Comparison of ENCODE assay signal across 33 cellular contexts in the genomic region with DNA sequence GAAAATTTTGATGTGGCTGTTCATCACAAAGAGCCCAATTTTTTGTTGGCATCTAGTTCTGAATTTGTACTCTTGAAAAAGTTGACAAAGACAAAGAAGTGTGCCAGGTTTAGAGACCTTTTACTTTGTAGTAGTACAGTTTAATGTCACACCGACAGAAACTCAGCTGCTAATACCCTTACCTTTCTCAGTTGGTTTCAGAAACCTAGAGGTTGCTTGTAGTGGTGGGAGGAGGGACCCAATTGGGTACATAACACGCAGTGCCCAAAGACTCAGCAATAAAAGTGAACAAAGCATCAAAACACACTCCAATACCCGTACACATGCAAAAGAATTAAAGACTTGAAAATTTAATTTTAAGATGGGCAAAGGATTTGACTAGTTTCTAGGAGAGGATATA.
"Had no signal": no experiment of that assay in that cellular context is flagged by ENCODE, and none has a peak within 500 bp of the region (broad histone marks: within the 10 kb centered on the region; RNA-seq: fewer than 3 reads in every experiment).

No MANE protein-coding gene starts in this region.

- H3K4me3 ChIP-seq: adrenal gland, body of pancreas, breast epithelium had no signal

- H3K27me3 ChIP-seq: adrenal gland, body of pancreas, brain microvascular endothelial cell, breast epithelium had no signal

- H3K9me3 Mint-ChIP-seq: activated T-cell treated with anti-CD3 and anti-CD28 coated beads, Interleukin-2, amount 50 U/mL, for 72 hours; activated T-helper 17 cell treated with anti-CD3 and anti-CD28 coated beads, Interleukin-2, amount 50 U/mL, for 72 hours had no signal

- H3K9me3 ChIP-seq: adrenal gland, body of pancreas, breast epithelium had no signal

- H3K4me1 Mint-ChIP-seq: activated B cell treated with CpG ODN at 0.5 μM for 24 hours; activated CD4-positive, alpha-beta T cell treated with anti-CD3 and anti-CD28 coated beads, Interleukin-2, amount 10 ng/mL, durations not matched to agents 24 days and 14 days had no signal

- DNase-seq: activated B cell treated with CpG ODN at 0.5 μM for 24 hours; activated CD4-positive, alpha-beta memory T cell treated with anti-CD3 and anti-CD28 coated beads for 36 hours; activated CD4-positive, alpha-beta T cell treated with anti-CD3 and anti-CD28 coated beads for 4 hours; activated CD4-positive, alpha-beta T cell treated with anti-CD3 and anti-CD28 coated beads, Interleukin-2, amount 10 ng/mL, durations not matched to agents 24 days and 14 days; activated CD4-positive, alpha-beta T cell treated with anti-CD3 and anti-CD28 coated beads, Interleukin-2, amount 50 U/mL, for 1 hour; activated CD4-positive, alpha-beta T cell treated with anti-CD3 and anti-CD28 coated beads, Interleukin-2, amount 50 U/mL, for 4 hours; activated CD4-positive, CD25-positive, alpha-beta regulatory T cell treated with anti-CD3 and anti-CD28 coated beads, Interleukin-2, amount 50 U/mL, for 72 hours; activated CD8-positive, alpha-beta memory T cell treated with anti-CD3 and anti-CD28 coated beads, Interleukin-2, amount 50 U/mL, for 4 hours; activated CD8-positive, alpha-beta T cell treated with anti-CD3 and anti-CD28 coated beads for 36 hours; activated effector memory CD4-positive, alpha-beta T cell treated with anti-CD3 and anti-CD28 coated beads, Interleukin-2, amount 50 U/mL, for 16 hours; activated gamma-delta T cell treated with Interleukin-2 at 50 U/mL for 16 hours; activated naive CD4-positive, alpha-beta T cell; activated naive CD4-positive, alpha-beta T cell treated with anti-CD3 and anti-CD28 coated beads for 36 hours; activated naive CD4-positive, alpha-beta T cell treated with anti-CD3 and anti-CD28 coated beads, Interleukin-2, amount 50 U/mL, for 16 hours; activated naive CD8-positive, alpha-beta T cell treated with anti-CD3 and anti-CD28 coated beads for 36 hours; activated T-cell treated with anti-CD3 and anti-CD28 coated beads for 4 hours; activated T-cell treated with anti-CD3 and anti-CD28 coated beads, Interleukin-2, amount 50 U/mL, for 1 hour; activated T-cell treated with anti-CD3 and anti-CD28 coated beads, Interleukin-2, amount 50 U/mL, for 4 hours; activated T-cell treated with anti-CD3 and anti-CD28 coated beads, Interleukin-2, amount 50 U/mL, for 72 hours; adrenal gland; amniotic stem cell; aorta; body of pancreas; brain microvascular endothelial cell; central memory CD4-positive, alpha-beta T cell; T-cell; T-helper 17 cell; T-helper 9 cell had no signal

- H3K4me3 Mint-ChIP-seq: activated B cell treated with CpG ODN at 0.5 μM for 24 hours; activated CD4-positive, alpha-beta memory T cell treated with anti-CD3 and anti-CD28 coated beads for 36 hours; activated CD4-positive, alpha-beta T cell treated with anti-CD3 and anti-CD28 coated beads, Interleukin-2, amount 10 ng/mL, durations not matched to agents 24 days and 14 days; activated CD8-positive, alpha-beta T cell treated with anti-CD3 and anti-CD28 coated beads for 36 hours; activated naive CD4-positive, alpha-beta T cell treated with anti-CD3 and anti-CD28 coated beads for 36 hours; activated naive CD8-positive, alpha-beta T cell treated with anti-CD3 and anti-CD28 coated beads for 36 hours; activated T-cell treated with anti-CD3 and anti-CD28 coated beads, Interleukin-2, amount 50 U/mL, for 4 hours; activated T-cell treated with anti-CD3 and anti-CD28 coated beads, Interleukin-2, amount 50 U/mL, for 72 hours; activated T-helper 1 cell treated with anti-CD3 and anti-CD28 coated beads, Interleukin-12 subunit alpha, Interleukin-12 subunit beta, Interleukin-2, Interleukin-4 antibody, amounts not matched to agents 30 ng/mL and 10 ng/mL and 1 ng/mL, durations not matched to agents 14 hours and 24 hours and 36 hours; activated T-helper 17 cell treated with anti-CD3 and anti-CD28 coated beads, Interleukin-2, amount 50 U/mL, for 72 hours; T-cell; T-helper 17 cell had no signal

- H3K36me3 ChIP-seq: adrenal gland, brain microvascular endothelial cell, breast epithelium had no signal

- H3K27me3 Mint-ChIP-seq: activated B cell treated with CpG ODN at 0.5 μM for 24 hours; activated CD4-positive, alpha-beta memory T cell treated with anti-CD3 and anti-CD28 coated beads for 36 hours; activated CD4-positive, alpha-beta T cell treated with anti-CD3 and anti-CD28 coated beads, Interleukin-2, amount 10 ng/mL, durations not matched to agents 24 days and 14 days; activated CD8-positive, alpha-beta T cell treated with anti-CD3 and anti-CD28 coated beads for 36 hours; activated naive CD8-positive, alpha-beta T cell treated with anti-CD3 and anti-CD28 coated beads for 36 hours; activated T-helper 17 cell treated with anti-CD3 and anti-CD28 coated beads, Interleukin-2, amount 50 U/mL, for 72 hours; T-cell; T-helper 17 cell had no signal

- ATAC-seq: activated CD8-positive, alpha-beta T cell treated with anti-CD3 and anti-CD28 coated beads for 36 hours; activated naive CD4-positive, alpha-beta T cell treated with anti-CD3 and anti-CD28 coated beads, Interleukin-2, amount 50 U/mL, for 72 hours; activated T-cell treated with anti-CD3 and anti-CD28 coated beads, Interleukin-2, amount 50 U/mL, for 4 hours; activated T-cell treated with anti-CD3 and anti-CD28 coated beads, Interleukin-2, amount 50 U/mL, for 72 hours; activated T-helper 17 cell treated with anti-CD3 and anti-CD28 coated beads, Interleukin-2, amount 50 U/mL, for 72 hours; body of pancreas; T-cell; T-helper 17 cell had no signal

- H3K27ac ChIP-seq: adrenal gland, body of pancreas, brain microvascular endothelial cell, VCaP had no signal

- H3K27ac Mint-ChIP-seq: activated B cell treated with CpG ODN at 0.5 μM for 24 hours; activated CD4-positive, alpha-beta memory T cell treated with anti-CD3 and anti-CD28 coated beads for 36 hours; activated CD4-positive, alpha-beta T cell treated with anti-CD3 and anti-CD28 coated beads, Interleukin-2, amount 10 ng/mL, durations not matched to agents 24 days and 14 days; activated CD8-positive, alpha-beta T cell treated with anti-CD3 and anti-CD28 coated beads for 36 hours; activated naive CD4-positive, alpha-beta T cell treated with anti-CD3 and anti-CD28 coated beads for 36 hours; activated naive CD4-positive, alpha-beta T cell treated with anti-CD3 and anti-CD28 coated beads, Interleukin-2, amount 50 U/mL, for 72 hours; activated naive CD8-positive, alpha-beta T cell treated with anti-CD3 and anti-CD28 coated beads for 36 hours; activated T-cell treated with anti-CD3 and anti-CD28 coated beads, Interleukin-2, amount 50 U/mL, for 72 hours; activated T-helper 1 cell treated with anti-CD3 and anti-CD28 coated beads, Interleukin-12 subunit alpha, Interleukin-12 subunit beta, Interleukin-2, Interleukin-4 antibody, amounts not matched to agents 30 ng/mL and 10 ng/mL and 1 ng/mL, durations not matched to agents 14 hours and 24 hours and 36 hours; activated T-helper 17 cell treated with anti-CD3 and anti-CD28 coated beads, Interleukin-2, amount 50 U/mL, for 72 hours; T-cell; T-helper 17 cell had no signal

- H3K4me1 ChIP-seq: body of pancreas, breast epithelium had no signal
